ENCODE assay signal across 7 cellular contexts in genomic region chr1:173420330-173420806, GRCh38. TPM values are rescaled to one million over a fixed set of nuclear protein-coding genes. Genes with fewer than 3 reads are reported as not detected.
DNase-seq lines count a peak whose midpoint lies in the region; ATAC-seq and TF ChIP-seq lines count a peak whose summit lies in the region.

No MANE protein-coding gene starts in this region.

- peak; percentile 58 for TF ChIP-seq CTCF in GM12874 (IDR thresholded peaks at IDR 0.05; ENCODE audit: insufficient read depth, low read depth, low read length)

- ATAC-seq in activated naive CD8-positive, alpha-beta T cell treated with anti-CD3 and anti-CD28 coated beads, Interleukin-2, amount 10 ng/mL, durations not matched to agents 7 days and 5 days (ENCODE audit: low read depth), result peak; percentile 90
- peak; percentile 84 to 87 for ATAC-seq in left cardiac atrium
- no peak for ATAC-seq in GM21786 (IDR thresholded peaks at IDR 0.05; ENCODE audit: unreplicated experiment)

- peak overlapping the region; percentile 49; the same call in 1 of the 2 replicates for H3K4me3 ChIP-seq in SK-N-MC

- H3K36me3 ChIP-seq in SK-N-MC (ENCODE audit: insufficient read depth, low read length), result no peaks in the 10 kb centered on the region

- peaks cover 5% of the 10 kb centered on the region for H3K36me3 Mint-ChIP-seq in activated naive CD8-positive, alpha-beta T cell treated with anti-CD3 and anti-CD28 coated beads, Interleukin-2, amount 10 ng/mL, durations not matched to agents 7 days and 5 days

- no peak overlapping the region for H3K27ac Mint-ChIP-seq in activated naive CD8-positive, alpha-beta T cell treated with anti-CD3 and anti-CD28 coated beads, Interleukin-2, amount 10 ng/mL, durations not matched to agents 7 days and 5 days

- intact Hi-C loops in left cardiac atrium (cut with DNase I), result loop anchor here (2.0 to 10.0 kb wide), 3 partner anchors 404 to 676 kb away; partner anchors contain the start of genes CENPL (in 2 of the 2) and DARS2 (in 2 of the 2)

- H3K4me1 Mint-ChIP-seq in activated naive CD8-positive, alpha-beta T cell treated with anti-CD3 and anti-CD28 coated beads, Interleukin-2, amount 10 ng/mL, durations not matched to agents 7 days and 5 days, result peaks cover 14% of the 10 kb centered on the region

- H3K9ac ChIP-seq in SK-N-MC (ENCODE audit: insufficient read length), result peak overlapping the region; percentile 45

- no peak overlapping the region for H3K4me3 Mint-ChIP-seq in activated naive CD8-positive, alpha-beta T cell treated with anti-CD3 and anti-CD28 coated beads, Interleukin-2, amount 10 ng/mL, durations not matched to agents 7 days and 5 days

- H3K27ac ChIP-seq in SK-N-MC, result no peak overlapping the region

- no peaks in the 10 kb centered on the region for H3K9me3 Mint-ChIP-seq in activated naive CD8-positive, alpha-beta T cell treated with anti-CD3 and anti-CD28 coated beads, Interleukin-2, amount 10 ng/mL, durations not matched to agents 7 days and 5 days

- H3K27me3 Mint-ChIP-seq in activated naive CD8-positive, alpha-beta T cell treated with anti-CD3 and anti-CD28 coated beads, Interleukin-2, amount 10 ng/mL, durations not matched to agents 7 days and 5 days, result no peaks in the 10 kb centered on the region

- H3K9me3 ChIP-seq in SK-N-MC (ENCODE audit: low read depth, low read length), result no peaks in the 10 kb centered on the region

- peak; percentile 67 for DNase-seq in NCI-H1092 treated with DMSO at 0.1 percent for 48 hours (lab: John Stamatoyannopoulos, UW)
- DNase-seq in SK-N-MC (ENCODE audit: low read depth, low spot score), result no peak
- peak; percentile 43 for DNase-seq in activated naive CD8-positive, alpha-beta T cell treated with anti-CD3 and anti-CD28 coated beads, Interleukin-2, amount 10 ng/mL, durations not matched to agents 7 days and 5 days
- DNase-seq in left cardiac atrium, result peak; percentile 62
- peak; percentile 75 for DNase-seq in retina

- POLR2A ChIA-PET in activated naive CD8-positive, alpha-beta T cell treated with anti-CD3 and anti-CD28 coated beads, Interleukin-2, amount 10 ng/mL, durations not matched to agents 7 days and 5 days (lab: Charles Lee), result no interaction called here

RNA-seq across cellular contexts. Expression of gene PRDX6, which starts 56.8 kb away (rescaled TPM):
- total RNA-seq in activated naive CD8-positive, alpha-beta T cell treated with anti-CD3 and anti-CD28 coated beads, Interleukin-2, amount 10 ng/mL, durations not matched to agents 7 days and 5 days, result 100 to 1,000 TPM; 136 to 137 TPM
- total RNA-seq in left cardiac atrium, result 100 to 1,000 TPM; 551 to 783 TPM

Comparison
In these comparisons a context has a peak if more than half of its experiments do, and no peak if none do; other contexts are left out.
1. RNA of gene PRDX6, which starts 56.8 kb away (total RNA-seq): 551 to 783 TPM in left cardiac atrium; 136 to 137 TPM in activated naive CD8-positive, alpha-beta T cell treated with anti-CD3 and anti-CD28 coated beads, Interleukin-2, amount 10 ng/mL, durations not matched to agents 7 days and 5 days; every median in the first group is over 4 times any median in the second.